13 cellular contexts compared by ENCODE assay signal in the genomic region with DNA sequence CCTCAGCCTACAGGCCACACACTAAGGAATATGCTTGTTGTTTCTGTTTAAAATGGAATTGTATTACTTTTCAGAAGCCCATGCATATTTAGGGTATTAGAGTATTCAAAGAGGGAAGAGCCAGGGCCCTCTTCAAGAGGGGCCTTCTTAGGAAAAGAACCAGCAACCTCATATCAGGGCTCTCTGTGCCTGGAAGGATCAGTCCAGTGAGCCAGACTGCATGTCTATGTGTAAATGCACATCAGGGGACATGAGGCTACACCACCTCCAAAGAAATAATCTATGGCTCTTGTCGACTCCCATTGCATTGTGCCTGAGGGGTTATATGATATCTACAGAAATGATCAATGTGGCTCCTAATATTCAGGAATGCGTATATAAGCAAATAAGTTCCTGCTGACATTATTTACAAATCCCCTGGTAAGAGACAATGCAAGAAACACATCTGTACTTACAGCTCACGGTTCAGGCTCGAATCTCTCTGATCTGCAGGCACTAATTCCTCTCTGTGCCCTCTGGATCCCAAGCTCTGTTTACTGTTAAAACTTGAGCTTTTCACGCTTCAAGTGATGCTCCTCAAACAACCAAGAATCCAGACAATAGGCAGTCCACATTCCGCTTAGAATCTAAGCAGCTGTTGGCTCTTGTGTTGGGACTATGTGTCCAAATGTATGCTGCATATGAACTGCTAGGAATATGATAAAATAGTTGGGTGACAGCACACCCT.
DNase-seq lines count a peak whose midpoint lies in the region; ATAC-seq and TF ChIP-seq lines count a peak whose summit lies in the region.
"Had no signal": no experiment of that assay in that cellular context is flagged by ENCODE, and none has a peak within 500 bp of the region (broad histone marks: within the 10 kb centered on the region; RNA-seq: fewer than 3 reads in every experiment).

No MANE protein-coding gene starts in this region.

- H3K9me3 ChIP-seq in adrenal gland (replicated peaks in 1 of 3), result no peaks in the 10 kb centered on the region

- ATAC-seq in natural killer cell (no peak), HG03571 (IDR thresholded peaks at IDR 0.05; ENCODE audit: unreplicated experiment) (no peak), left cardiac atrium (no peak)

- no peaks in the 10 kb centered on the region for H3K36me3 Mint-ChIP-seq in CD14-positive monocyte
- H3K36me3 Mint-ChIP-seq in natural killer cell, result no peaks in the 10 kb centered on the region

- H3K9me3 Mint-ChIP-seq in CD14-positive monocyte, result peaks cover 0 to 2% (median 0%) of the 10 kb centered on the region in 7 donors
- no peaks in the 10 kb centered on the region for H3K9me3 Mint-ChIP-seq in natural killer cell

- intact Hi-C loops in CD14-positive monocyte (cut with micrococcal nuclease) (loop anchor here in 1 of 2 donors (5.0 kb wide), 1 partner anchor 142 kb away; no protein-coding TSS in a partner anchor), adrenal gland (cut with DNase I) (no loop called here), natural killer cell (cut with micrococcal nuclease) (no loop called here), lower leg skin (cut with DNase I; ENCODE audit: low total_unique reads) (no loop called here), left cardiac atrium (cut with DNase I) (no loop called here)

- H3K4me3 ChIP-seq in HL-60 (replicated peaks; ENCODE audit: insufficient read depth, low read length) (no peak overlapping the region), adrenal gland (no peak overlapping the region), lower leg skin (ENCODE audit: low read depth, poor library complexity, severe bottlenecking) (no peak overlapping the region)

- H3K36me3 ChIP-seq in adrenal gland (replicated peaks in 1 of 2), result no peaks in the 10 kb centered on the region

- H3K27me3 Mint-ChIP-seq in CD14-positive monocyte (ENCODE audit: low read depth in 3 of 3) (peaks cover 0 to 3% (median 0%) of the 10 kb centered on the region in 3 donors), natural killer cell (ENCODE audit: low read depth in 2 of 2) (peaks cover 0 to 4% of the 10 kb centered on the region in 2 donors)

- H3K27ac Mint-ChIP-seq in CD14-positive monocyte (peak overlapping the region; percentile 97 to 100 (median 100)), natural killer cell (peak overlapping the region; percentile 6 to 78)

- DNase-seq in CD14-positive monocyte (ENCODE audit: low spot score) (no peak), HL-60 (ENCODE audit: low read depth in 1 of 2, low spot score in 1 of 2) (no peak), adrenal gland (no peak), natural killer cell (no peak), lower leg skin (ENCODE audit: low spot score in 2 of 2) (no peak), SW 1271 (lab: John Stamatoyannopoulos, UW) (no peak), left cardiac atrium (no peak)
- DNase-seq: dermis blood vessel endothelial cell, DMS 273 treated with DMSO at 0.1 percent for 48 hours, H7, hippocampal formation, NCI-H748 treated with DMSO at 0.1 percent for 48 hours had no signal

- no peak for TF ChIP-seq CTCF in CD14-positive monocyte (IDR thresholded peaks at IDR 0.05)
- TF ChIP-seq CTCF in HL-60 (IDR thresholded peaks at IDR 0.05; ENCODE audit: insufficient read depth, low read length), result no peak
- TF ChIP-seq CTCF in adrenal gland (IDR thresholded peaks at IDR 0.05), result no peak
- no peak for TF ChIP-seq CTCF in natural killer cell (IDR thresholded peaks at IDR 0.05)
- TF ChIP-seq CTCF in lower leg skin (IDR thresholded peaks at IDR 0.05), result no peak

- peaks cover 0 to 17% of the 10 kb centered on the region in 2 donors for H3K4me1 ChIP-seq in adrenal gland (replicated peaks in 1 of 2)

- WGBS in adrenal gland, 4 donors, result 85 to 90% (median 89%) methylated on average over 6 of the region's 6 CpGs
- WGBS in lower leg skin, 2 donors, result 88% methylated on average over 6 of the region's 6 CpGs

- H3K4me3 Mint-ChIP-seq in CD14-positive monocyte (peak overlapping the region; percentile 53 to 75), natural killer cell (no peak overlapping the region)

- H3K27me3 ChIP-seq in HL-60 (ENCODE audit: insufficient read depth, poor library complexity, severe bottlenecking) (no peaks in the 10 kb centered on the region), adrenal gland (no peaks in the 10 kb centered on the region)

- H3K4me1 Mint-ChIP-seq in CD14-positive monocyte (peaks cover 33% of the 10 kb centered on the region), natural killer cell (peaks cover 18 to 26% of the 10 kb centered on the region in 2 donors)

- H3K27ac ChIP-seq in HL-60 (replicated peaks) (peak overlapping the region; percentile 85), adrenal gland (peak overlapping the region in 3 of 5 donors; percentile 51 to 85 (median 72))

- no peak for TF ChIP-seq POLR2A in adrenal gland (IDR thresholded peaks at IDR 0.05)
- no peak for TF ChIP-seq POLR2A in lower leg skin (IDR thresholded peaks at IDR 0.05)
